Comparison of ENCODE assay signal across 39 cellular contexts in genomic region chr14:41055589-41055988, GRCh38.
"Had no signal": no experiment of that assay in that cellular context is flagged by ENCODE, and none has a peak within 500 bp of the region (broad histone marks: within the 10 kb centered on the region; RNA-seq: fewer than 3 reads in every experiment).

No MANE protein-coding gene starts in this region.

- H3K4me3 Mint-ChIP-seq: activated naive CD4-positive, alpha-beta T cell treated with anti-CD3 and anti-CD28 coated beads for 36 hours; activated naive CD4-positive, alpha-beta T cell treated with anti-CD3 and anti-CD28 coated beads, Interleukin-2, amount 10 ng/mL, durations not matched to agents 7 days and 5 days; activated naive CD4-positive, alpha-beta T cell treated with anti-CD3 and anti-CD28 coated beads, Interleukin-2, amount 50 U/mL, for 24 hours; activated naive CD8-positive, alpha-beta T cell; activated naive CD8-positive, alpha-beta T cell treated with anti-CD3 and anti-CD28 coated beads for 36 hours; activated naive CD8-positive, alpha-beta T cell treated with anti-CD3 and anti-CD28 coated beads, Interleukin-2, amount 10 ng/mL, durations not matched to agents 7 days and 5 days; activated naive CD8-positive, alpha-beta T cell treated with anti-CD3 and anti-CD28 coated beads, Interleukin-2, amount 50 U/mL, for 24 hours; activated T-cell treated with anti-CD3 and anti-CD28 coated beads, Interleukin-2, amount 50 U/mL, for 24 hours; activated T-cell treated with anti-CD3 and anti-CD28 coated beads, Interleukin-2, amount 50 U/mL, for 4 hours; activated T-cell treated with anti-CD3 and anti-CD28 coated beads, Interleukin-2, amount 50 U/mL, for 72 hours; activated T-helper 1 cell treated with anti-CD3 and anti-CD28 coated beads, Interleukin-12 subunit alpha, Interleukin-12 subunit beta, Interleukin-2, Interleukin-4 antibody, amounts not matched to agents 30 ng/mL and 10 ng/mL and 1 ng/mL, durations not matched to agents 14 hours and 24 hours and 36 hours; activated T-helper 17 cell treated with anti-CD3 and anti-CD28 coated beads, Interleukin-2, amount 50 U/mL, for 72 hours; brain; central memory CD8-positive, alpha-beta T cell had no signal

- DNase-seq: activated effector memory CD4-positive, alpha-beta T cell treated with anti-CD3 and anti-CD28 coated beads, Interleukin-2, amount 50 U/mL, for 16 hours; activated effector memory CD4-positive, alpha-beta T cell treated with Interleukin-2 at 50 U/mL for 16 hours; activated gamma-delta T cell; activated gamma-delta T cell treated with Interleukin-2 at 50 U/mL for 16 hours; activated naive CD4-positive, alpha-beta T cell; activated naive CD4-positive, alpha-beta T cell treated with anti-CD3 and anti-CD28 coated beads for 36 hours; activated naive CD4-positive, alpha-beta T cell treated with anti-CD3 and anti-CD28 coated beads, Interleukin-2, amount 10 ng/mL, durations not matched to agents 7 days and 5 days; activated naive CD4-positive, alpha-beta T cell treated with anti-CD3 and anti-CD28 coated beads, Interleukin-2, amount 50 U/mL, for 16 hours; activated naive CD4-positive, alpha-beta T cell treated with Interleukin-2 at 50 U/mL for 16 hours; activated naive CD8-positive, alpha-beta T cell treated with anti-CD3 and anti-CD28 coated beads for 36 hours; activated naive CD8-positive, alpha-beta T cell treated with anti-CD3 and anti-CD28 coated beads, Interleukin-2, amount 10 ng/mL, durations not matched to agents 7 days and 5 days; activated naive CD8-positive, alpha-beta T cell treated with anti-CD3 and anti-CD28 coated beads, Interleukin-2, amount 50 U/mL, for 24 hours; activated T-cell treated with anti-CD3 and anti-CD28 coated beads, Interleukin-2, amount 50 U/mL, for 24 hours; activated T-cell treated with anti-CD3 and anti-CD28 coated beads, Interleukin-2, amount 50 U/mL, for 4 hours; activated T-cell treated with anti-CD3 and anti-CD28 coated beads, Interleukin-2, amount 50 U/mL, for 48 hours; activated T-cell treated with anti-CD3 and anti-CD28 coated beads, Interleukin-2, amount 50 U/mL, for 72 hours; adrenal gland; amniotic stem cell; amygdala; anterior cingulate cortex; aorta; body of pancreas; brain microvascular endothelial cell; caudate nucleus; central memory CD4-positive, alpha-beta T cell; cerebellar nuclear complex had no signal

- FAIRE-seq: astrocyte, bronchial epithelial cell had no signal

- H3K27me3 Mint-ChIP-seq: activated naive CD4-positive, alpha-beta T cell treated with anti-CD3 and anti-CD28 coated beads, Interleukin-2, amount 10 ng/mL, durations not matched to agents 7 days and 5 days; activated naive CD4-positive, alpha-beta T cell treated with anti-CD3 and anti-CD28 coated beads, Interleukin-2, amount 50 U/mL, for 24 hours; activated naive CD8-positive, alpha-beta T cell; activated naive CD8-positive, alpha-beta T cell treated with anti-CD3 and anti-CD28 coated beads for 36 hours; activated naive CD8-positive, alpha-beta T cell treated with anti-CD3 and anti-CD28 coated beads, Interleukin-2, amount 10 ng/mL, durations not matched to agents 7 days and 5 days; activated naive CD8-positive, alpha-beta T cell treated with anti-CD3 and anti-CD28 coated beads, Interleukin-2, amount 50 U/mL, for 24 hours; activated T-cell treated with anti-CD3 and anti-CD28 coated beads, Interleukin-2, amount 50 U/mL, for 24 hours; activated T-helper 17 cell treated with anti-CD3 and anti-CD28 coated beads, Interleukin-2, amount 50 U/mL, for 72 hours; brain; central memory CD8-positive, alpha-beta T cell had no signal

- H3K27ac ChIP-seq: adrenal gland, ascending aorta, body of pancreas, brain microvascular endothelial cell, breast epithelium, cardiac muscle cell had no signal

- H3K36me3 ChIP-seq: adrenal gland, ascending aorta, brain microvascular endothelial cell, breast epithelium, cardiac muscle cell had no signal

- H3K9me3 Mint-ChIP-seq: activated naive CD4-positive, alpha-beta T cell treated with anti-CD3 and anti-CD28 coated beads for 36 hours; activated naive CD4-positive, alpha-beta T cell treated with anti-CD3 and anti-CD28 coated beads, Interleukin-2, amount 10 ng/mL, durations not matched to agents 7 days and 5 days; activated naive CD4-positive, alpha-beta T cell treated with anti-CD3 and anti-CD28 coated beads, Interleukin-2, amount 50 U/mL, for 24 hours; activated naive CD4-positive, alpha-beta T cell treated with anti-CD3 and anti-CD28 coated beads, Interleukin-2, amount 50 U/mL, for 72 hours; activated naive CD8-positive, alpha-beta T cell treated with anti-CD3 and anti-CD28 coated beads for 36 hours; activated naive CD8-positive, alpha-beta T cell treated with anti-CD3 and anti-CD28 coated beads, Interleukin-2, amount 10 ng/mL, durations not matched to agents 7 days and 5 days; activated naive CD8-positive, alpha-beta T cell treated with anti-CD3 and anti-CD28 coated beads, Interleukin-2, amount 50 U/mL, for 24 hours; activated T-cell treated with anti-CD3 and anti-CD28 coated beads, Interleukin-2, amount 50 U/mL, for 4 hours; activated T-cell treated with anti-CD3 and anti-CD28 coated beads, Interleukin-2, amount 50 U/mL, for 72 hours; activated T-helper 17 cell treated with anti-CD3 and anti-CD28 coated beads, Interleukin-2, amount 50 U/mL, for 72 hours; brain had no signal

- H3K4me3 ChIP-seq: adrenal gland, ascending aorta, body of pancreas, breast epithelium, cardiac muscle cell had no signal

- H3K4me1 Mint-ChIP-seq: activated naive CD4-positive, alpha-beta T cell treated with anti-CD3 and anti-CD28 coated beads, Interleukin-2, amount 10 ng/mL, durations not matched to agents 7 days and 5 days; activated naive CD4-positive, alpha-beta T cell treated with anti-CD3 and anti-CD28 coated beads, Interleukin-2, amount 50 U/mL, for 24 hours; activated naive CD8-positive, alpha-beta T cell treated with anti-CD3 and anti-CD28 coated beads for 36 hours; activated naive CD8-positive, alpha-beta T cell treated with anti-CD3 and anti-CD28 coated beads, Interleukin-2, amount 10 ng/mL, durations not matched to agents 7 days and 5 days; activated naive CD8-positive, alpha-beta T cell treated with anti-CD3 and anti-CD28 coated beads, Interleukin-2, amount 50 U/mL, for 24 hours; activated T-helper 17 cell treated with anti-CD3 and anti-CD28 coated beads, Interleukin-2, amount 50 U/mL, for 72 hours; brain; central memory CD8-positive, alpha-beta T cell had no signal

- H3K27me3 ChIP-seq: adrenal gland, ascending aorta, body of pancreas, brain microvascular endothelial cell, breast epithelium, cardiac muscle cell had no signal

- H3K4me1 ChIP-seq: adrenal gland, ascending aorta, body of pancreas, breast epithelium had no signal

- H3K36me3 Mint-ChIP-seq: activated naive CD4-positive, alpha-beta T cell treated with anti-CD3 and anti-CD28 coated beads, Interleukin-2, amount 10 ng/mL, durations not matched to agents 7 days and 5 days; activated naive CD4-positive, alpha-beta T cell treated with anti-CD3 and anti-CD28 coated beads, Interleukin-2, amount 50 U/mL, for 24 hours; activated naive CD4-positive, alpha-beta T cell treated with anti-CD3 and anti-CD28 coated beads, Interleukin-2, amount 50 U/mL, for 72 hours; activated naive CD8-positive, alpha-beta T cell; activated naive CD8-positive, alpha-beta T cell treated with anti-CD3 and anti-CD28 coated beads for 36 hours; activated naive CD8-positive, alpha-beta T cell treated with anti-CD3 and anti-CD28 coated beads, Interleukin-2, amount 10 ng/mL, durations not matched to agents 7 days and 5 days; brain had no signal

- ATAC-seq: activated naive CD4-positive, alpha-beta T cell treated with anti-CD3 and anti-CD28 coated beads, Interleukin-2, amount 50 U/mL, for 72 hours; activated naive CD8-positive, alpha-beta T cell treated with anti-CD3 and anti-CD28 coated beads, Interleukin-2, amount 50 U/mL, for 24 hours; activated T-cell treated with anti-CD3 and anti-CD28 coated beads, Interleukin-2, amount 50 U/mL, for 4 hours; activated T-cell treated with anti-CD3 and anti-CD28 coated beads, Interleukin-2, amount 50 U/mL, for 72 hours; activated T-helper 17 cell treated with anti-CD3 and anti-CD28 coated beads, Interleukin-2, amount 50 U/mL, for 72 hours; body of pancreas had no signal

- H3K27ac Mint-ChIP-seq: activated naive CD4-positive, alpha-beta T cell treated with anti-CD3 and anti-CD28 coated beads for 36 hours; activated naive CD4-positive, alpha-beta T cell treated with anti-CD3 and anti-CD28 coated beads, Interleukin-2, amount 10 ng/mL, durations not matched to agents 7 days and 5 days; activated naive CD4-positive, alpha-beta T cell treated with anti-CD3 and anti-CD28 coated beads, Interleukin-2, amount 50 U/mL, for 24 hours; activated naive CD4-positive, alpha-beta T cell treated with anti-CD3 and anti-CD28 coated beads, Interleukin-2, amount 50 U/mL, for 72 hours; activated naive CD8-positive, alpha-beta T cell; activated naive CD8-positive, alpha-beta T cell treated with anti-CD3 and anti-CD28 coated beads for 36 hours; activated naive CD8-positive, alpha-beta T cell treated with anti-CD3 and anti-CD28 coated beads, Interleukin-2, amount 10 ng/mL, durations not matched to agents 7 days and 5 days; activated naive CD8-positive, alpha-beta T cell treated with anti-CD3 and anti-CD28 coated beads, Interleukin-2, amount 50 U/mL, for 24 hours; activated T-cell treated with anti-CD3 and anti-CD28 coated beads, Interleukin-2, amount 50 U/mL, for 24 hours; activated T-cell treated with anti-CD3 and anti-CD28 coated beads, Interleukin-2, amount 50 U/mL, for 72 hours; activated T-helper 1 cell treated with anti-CD3 and anti-CD28 coated beads, Interleukin-12 subunit alpha, Interleukin-12 subunit beta, Interleukin-2, Interleukin-4 antibody, amounts not matched to agents 30 ng/mL and 10 ng/mL and 1 ng/mL, durations not matched to agents 14 hours and 24 hours and 36 hours; activated T-helper 17 cell treated with anti-CD3 and anti-CD28 coated beads, Interleukin-2, amount 50 U/mL, for 72 hours; activated T-helper 2 cell treated with anti-CD3 and anti-CD28 coated beads, Interferon-gamma antibody, Interleukin-2, Interleukin-4, amounts not matched to agents 10 μg/mL and 5 μg/mL and 100 μg/mL, durations not matched to agents 14 hours and 24 hours and 36 hours; brain had no signal

- H3K9me3 ChIP-seq: adrenal gland, ascending aorta, body of pancreas, breast epithelium had no signal
